1 cellular context compared by ENCODE assay signal in the genomic region with DNA sequence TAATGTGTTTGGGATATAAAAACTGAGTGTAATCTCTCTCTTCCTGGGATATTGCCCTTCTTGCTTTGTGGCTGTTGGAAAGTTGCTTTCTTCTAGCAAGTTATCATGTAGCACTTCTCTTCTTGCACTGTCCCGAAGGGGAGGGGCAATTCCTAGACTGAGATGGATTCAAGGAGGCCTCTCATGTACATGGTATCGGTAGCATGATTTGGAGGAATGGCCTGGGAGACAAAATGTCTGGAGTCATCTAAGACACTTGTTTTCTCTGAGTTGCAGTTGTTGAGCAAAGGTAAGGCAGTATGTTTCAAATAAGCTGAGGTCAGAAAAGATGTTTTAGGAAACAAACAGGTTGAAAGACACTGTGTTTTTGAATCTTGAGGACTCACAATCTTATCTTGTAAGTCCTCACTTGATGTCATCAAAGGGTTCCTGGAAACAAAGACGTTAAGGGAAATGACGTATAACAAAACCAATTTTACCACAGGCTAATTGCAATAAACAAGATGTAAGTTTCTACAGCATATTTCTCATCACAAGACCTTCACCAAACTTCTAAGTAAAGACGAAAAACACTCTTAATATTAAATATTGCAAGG.
A peak's percentile ranks its signal among the peaks of the same experiment; 100 is the strongest.
TF ChIP-seq lines count a peak whose summit lies in the region.

No MANE protein-coding gene starts in this region.

TF ChIP-seq in K562, 482 proteins besides CTCF, POLR2A, EP300 and RAD21 (continues in another document):
- TF ChIP-seq RFX5 (IDR thresholded peaks at IDR 0.05; ENCODE audit: low read depth, low read length) = no peak
- peak; percentile 34; the same call in 1 of the 2 replicates for TF ChIP-seq DIDO1 (tag; IDR thresholded peaks at IDR 0.05; ENCODE audit: low read depth)
- TF ChIP-seq, protein P1, sequence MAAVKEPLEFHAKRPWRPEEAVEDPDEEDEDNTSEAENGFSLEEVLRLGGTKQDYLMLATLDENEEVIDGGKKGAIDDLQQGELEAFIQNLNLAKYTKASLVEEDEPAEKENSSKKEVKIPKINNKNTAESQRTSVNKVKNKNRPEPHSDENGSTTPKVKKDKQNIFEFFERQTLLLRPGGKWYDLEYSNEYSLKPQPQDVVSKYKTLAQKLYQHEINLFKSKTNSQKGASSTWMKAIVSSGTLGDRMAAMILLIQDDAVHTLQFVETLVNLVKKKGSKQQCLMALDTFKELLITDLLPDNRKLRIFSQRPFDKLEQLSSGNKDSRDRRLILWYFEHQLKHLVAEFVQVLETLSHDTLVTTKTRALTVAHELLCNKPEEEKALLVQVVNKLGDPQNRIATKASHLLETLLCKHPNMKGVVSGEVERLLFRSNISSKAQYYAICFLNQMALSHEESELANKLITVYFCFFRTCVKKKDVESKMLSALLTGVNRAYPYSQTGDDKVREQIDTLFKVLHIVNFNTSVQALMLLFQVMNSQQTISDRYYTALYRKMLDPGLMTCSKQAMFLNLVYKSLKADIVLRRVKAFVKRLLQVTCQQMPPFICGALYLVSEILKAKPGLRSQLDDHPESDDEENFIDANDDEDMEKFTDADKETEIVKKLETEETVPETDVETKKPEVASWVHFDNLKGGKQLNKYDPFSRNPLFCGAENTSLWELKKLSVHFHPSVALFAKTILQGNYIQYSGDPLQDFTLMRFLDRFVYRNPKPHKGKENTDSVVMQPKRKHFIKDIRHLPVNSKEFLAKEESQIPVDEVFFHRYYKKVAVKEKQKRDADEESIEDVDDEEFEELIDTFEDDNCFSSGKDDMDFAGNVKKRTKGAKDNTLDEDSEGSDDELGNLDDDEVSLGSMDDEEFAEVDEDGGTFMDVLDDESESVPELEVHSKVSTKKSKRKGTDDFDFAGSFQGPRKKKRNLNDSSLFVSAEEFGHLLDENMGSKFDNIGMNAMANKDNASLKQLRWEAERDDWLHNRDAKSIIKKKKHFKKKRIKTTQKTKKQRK (IDR thresholded peaks at IDR 0.05; ENCODE audit: borderline replicate concordance, low read depth, low read length) = no peak
- no peak for TF ChIP-seq TEAD4 (IDR thresholded peaks at IDR 0.05; ENCODE audit: low read length)
- no peak for TF ChIP-seq TEAD4 (CRISPR knock-in tag; IDR thresholded peaks at IDR 0.05; ENCODE audit: borderline replicate concordance)
- TF ChIP-seq, protein P2, sequence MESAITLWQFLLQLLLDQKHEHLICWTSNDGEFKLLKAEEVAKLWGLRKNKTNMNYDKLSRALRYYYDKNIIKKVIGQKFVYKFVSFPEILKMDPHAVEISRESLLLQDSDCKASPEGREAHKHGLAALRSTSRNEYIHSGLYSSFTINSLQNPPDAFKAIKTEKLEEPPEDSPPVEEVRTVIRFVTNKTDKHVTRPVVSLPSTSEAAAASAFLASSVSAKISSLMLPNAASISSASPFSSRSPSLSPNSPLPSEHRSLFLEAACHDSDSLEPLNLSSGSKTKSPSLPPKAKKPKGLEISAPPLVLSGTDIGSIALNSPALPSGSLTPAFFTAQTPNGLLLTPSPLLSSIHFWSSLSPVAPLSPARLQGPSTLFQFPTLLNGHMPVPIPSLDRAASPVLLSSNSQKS (CRISPR knock-in tag; IDR thresholded peaks at IDR 0.05) = no peak
- TF ChIP-seq ZNF23 (CRISPR knock-in tag; IDR thresholded peaks at IDR 0.05) = no peak
- TF ChIP-seq BRCA1 (IDR thresholded peaks at IDR 0.05) = no peak
- no peak for TF ChIP-seq BRCA1 (CRISPR knock-in tag; IDR thresholded peaks at IDR 0.05)
- no peak for TF ChIP-seq ZNF507 (tag; conservative IDR thresholded peaks at IDR 0.05)
- TF ChIP-seq TAL1 (IDR thresholded peaks at IDR 0.05) = no peak
- TF ChIP-seq, protein P3, sequence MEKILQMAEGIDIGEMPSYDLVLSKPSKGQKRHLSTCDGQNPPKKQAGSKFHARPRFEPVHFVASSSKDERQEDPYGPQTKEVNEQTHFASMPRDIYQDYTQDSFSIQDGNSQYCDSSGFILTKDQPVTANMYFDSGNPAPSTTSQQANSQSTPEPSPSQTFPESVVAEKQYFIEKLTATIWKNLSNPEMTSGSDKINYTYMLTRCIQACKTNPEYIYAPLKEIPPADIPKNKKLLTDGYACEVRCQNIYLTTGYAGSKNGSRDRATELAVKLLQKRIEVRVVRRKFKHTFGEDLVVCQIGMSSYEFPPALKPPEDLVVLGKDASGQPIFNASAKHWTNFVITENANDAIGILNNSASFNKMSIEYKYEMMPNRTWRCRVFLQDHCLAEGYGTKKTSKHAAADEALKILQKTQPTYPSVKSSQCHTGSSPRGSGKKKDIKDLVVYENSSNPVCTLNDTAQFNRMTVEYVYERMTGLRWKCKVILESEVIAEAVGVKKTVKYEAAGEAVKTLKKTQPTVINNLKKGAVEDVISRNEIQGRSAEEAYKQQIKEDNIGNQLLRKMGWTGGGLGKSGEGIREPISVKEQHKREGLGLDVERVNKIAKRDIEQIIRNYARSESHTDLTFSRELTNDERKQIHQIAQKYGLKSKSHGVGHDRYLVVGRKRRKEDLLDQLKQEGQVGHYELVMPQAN (IDR thresholded peaks at IDR 0.05; ENCODE audit: borderline replicate concordance) = no peak
- no peak for TF ChIP-seq ZNF444 (CRISPR knock-in tag; IDR thresholded peaks at IDR 0.05)
- TF ChIP-seq CHD1 (IDR thresholded peaks at IDR 0.05; ENCODE audit: low read length) = no peak
- no peak for TF ChIP-seq SMARCC2 (IDR thresholded peaks at IDR 0.05; ENCODE audit: low read depth)
- no peak for TF ChIP-seq PTTG1 (tag; IDR thresholded peaks at IDR 0.05; ENCODE audit: low read depth)
- TF ChIP-seq, protein P4, sequence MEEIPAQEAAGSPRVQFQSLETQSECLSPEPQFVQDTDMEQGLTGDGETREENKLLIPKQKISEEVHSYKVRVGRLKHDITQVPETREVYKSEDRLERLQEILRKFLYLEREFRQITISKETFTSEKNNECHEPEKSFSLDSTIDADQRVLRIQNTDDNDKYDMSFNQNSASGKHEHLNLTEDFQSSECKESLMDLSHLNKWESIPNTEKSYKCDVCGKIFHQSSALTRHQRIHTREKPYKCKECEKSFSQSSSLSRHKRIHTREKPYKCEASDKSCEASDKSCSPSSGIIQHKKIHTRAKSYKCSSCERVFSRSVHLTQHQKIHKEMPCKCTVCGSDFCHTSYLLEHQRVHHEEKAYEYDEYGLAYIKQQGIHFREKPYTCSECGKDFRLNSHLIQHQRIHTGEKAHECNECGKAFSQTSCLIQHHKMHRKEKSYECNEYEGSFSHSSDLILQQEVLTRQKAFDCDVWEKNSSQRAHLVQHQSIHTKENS (CRISPR knock-in tag; IDR thresholded peaks at IDR 0.05) = no peak
- TF ChIP-seq, protein P5, sequence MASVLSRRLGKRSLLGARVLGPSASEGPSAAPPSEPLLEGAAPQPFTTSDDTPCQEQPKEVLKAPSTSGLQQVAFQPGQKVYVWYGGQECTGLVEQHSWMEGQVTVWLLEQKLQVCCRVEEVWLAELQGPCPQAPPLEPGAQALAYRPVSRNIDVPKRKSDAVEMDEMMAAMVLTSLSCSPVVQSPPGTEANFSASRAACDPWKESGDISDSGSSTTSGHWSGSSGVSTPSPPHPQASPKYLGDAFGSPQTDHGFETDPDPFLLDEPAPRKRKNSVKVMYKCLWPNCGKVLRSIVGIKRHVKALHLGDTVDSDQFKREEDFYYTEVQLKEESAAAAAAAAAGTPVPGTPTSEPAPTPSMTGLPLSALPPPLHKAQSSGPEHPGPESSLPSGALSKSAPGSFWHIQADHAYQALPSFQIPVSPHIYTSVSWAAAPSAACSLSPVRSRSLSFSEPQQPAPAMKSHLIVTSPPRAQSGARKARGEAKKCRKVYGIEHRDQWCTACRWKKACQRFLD (CRISPR knock-in tag; IDR thresholded peaks at IDR 0.05) = peak; percentile 82
- TF ChIP-seq IRF2 (CRISPR knock-in tag; IDR thresholded peaks at IDR 0.05) = no peak
- peak; percentile 52 for TF ChIP-seq STAT5A (IDR thresholded peaks at IDR 0.05; ENCODE audit: borderline replicate concordance, low read length)
- TF ChIP-seq, protein P6, sequence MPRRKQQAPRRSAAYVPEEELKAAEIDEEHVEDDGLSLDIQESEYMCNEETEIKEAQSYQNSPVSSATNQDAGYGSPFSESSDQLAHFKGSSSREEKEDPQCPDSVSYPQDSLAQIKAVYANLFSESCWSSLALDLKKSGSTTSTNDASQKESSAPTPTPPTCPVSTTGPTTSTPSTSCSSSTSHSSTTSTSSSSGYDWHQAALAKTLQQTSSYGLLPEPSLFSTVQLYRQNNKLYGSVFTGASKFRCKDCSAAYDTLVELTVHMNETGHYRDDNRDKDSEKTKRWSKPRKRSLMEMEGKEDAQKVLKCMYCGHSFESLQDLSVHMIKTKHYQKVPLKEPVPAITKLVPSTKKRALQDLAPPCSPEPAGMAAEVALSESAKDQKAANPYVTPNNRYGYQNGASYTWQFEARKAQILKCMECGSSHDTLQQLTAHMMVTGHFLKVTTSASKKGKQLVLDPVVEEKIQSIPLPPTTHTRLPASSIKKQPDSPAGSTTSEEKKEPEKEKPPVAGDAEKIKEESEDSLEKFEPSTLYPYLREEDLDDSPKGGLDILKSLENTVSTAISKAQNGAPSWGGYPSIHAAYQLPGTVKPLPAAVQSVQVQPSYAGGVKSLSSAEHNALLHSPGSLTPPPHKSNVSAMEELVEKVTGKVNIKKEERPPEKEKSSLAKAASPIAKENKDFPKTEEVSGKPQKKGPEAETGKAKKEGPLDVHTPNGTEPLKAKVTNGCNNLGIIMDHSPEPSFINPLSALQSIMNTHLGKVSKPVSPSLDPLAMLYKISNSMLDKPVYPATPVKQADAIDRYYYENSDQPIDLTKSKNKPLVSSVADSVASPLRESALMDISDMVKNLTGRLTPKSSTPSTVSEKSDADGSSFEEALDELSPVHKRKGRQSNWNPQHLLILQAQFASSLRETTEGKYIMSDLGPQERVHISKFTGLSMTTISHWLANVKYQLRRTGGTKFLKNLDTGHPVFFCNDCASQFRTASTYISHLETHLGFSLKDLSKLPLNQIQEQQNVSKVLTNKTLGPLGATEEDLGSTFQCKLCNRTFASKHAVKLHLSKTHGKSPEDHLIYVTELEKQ (CRISPR knock-in tag; IDR thresholded peaks at IDR 0.05) = no peak
- TF ChIP-seq FOXM1 (IDR thresholded peaks at IDR 0.05; ENCODE audit: low read depth) = peak; percentile 68; the same call in 1 of the 2 replicates
- TF ChIP-seq FOXM1 (CRISPR knock-in tag; IDR thresholded peaks at IDR 0.05; ENCODE audit: low read depth) = no peak
- TF ChIP-seq CBX3 (IDR thresholded peaks at IDR 0.05; ENCODE audit: borderline replicate concordance in 1 of 2, low read length in 2 of 2) = 0 out of 3 replicates have a peak, but pooled peaks of 1 of the 2 experiments have one; percentile 9
- TF ChIP-seq PTBP1 (IDR thresholded peaks at IDR 0.05; ENCODE audit: low read depth, low read length) = no peak
- TF ChIP-seq NR2C1 (IDR thresholded peaks at IDR 0.05) = no peak
- TF ChIP-seq NR2C1 (tag; IDR thresholded peaks at IDR 0.05) = peak; percentile 41; the same call in 1 of the 2 replicates
- peak; percentile 12; the same call in 1 of the 2 replicates for TF ChIP-seq KLF6 (CRISPR knock-in tag; IDR thresholded peaks at IDR 0.05; ENCODE audit: borderline replicate concordance)
- TF ChIP-seq GTF2E2 (tag; IDR thresholded peaks at IDR 0.05) = 0 out of 2 replicates have a peak, but pooled peaks have one; percentile 25
- TF ChIP-seq ZFPM2 (CRISPR knock-in tag; IDR thresholded peaks at IDR 0.05) = no peak
- TF ChIP-seq RHOXF2B (CRISPR knock-in tag; conservative IDR thresholded peaks at IDR 0.05) = no peak
- TF ChIP-seq ZC3H4 (CRISPR knock-in tag; IDR thresholded peaks at IDR 0.05; ENCODE audit: borderline replicate concordance) = no peak
- no peak for TF ChIP-seq BCL6 (CRISPR knock-in tag; IDR thresholded peaks at IDR 0.05)
- TF ChIP-seq RBBP5 (IDR thresholded peaks at IDR 0.05; ENCODE audit: borderline replicate concordance, insufficient read depth, low read length, poor library complexity, severe bottlenecking) = no peak
- TF ChIP-seq JUND (IDR thresholded peaks at IDR 0.05; ENCODE audit: borderline replicate concordance, low read depth, low read length) = 0 out of 2 replicates have a peak, but pooled peaks have one; percentile 22
- no peak for TF ChIP-seq JUND (tag; IDR thresholded peaks at IDR 0.05; ENCODE audit: borderline replicate concordance, low read depth, low read length)
- TF ChIP-seq ZNF696 (CRISPR knock-in tag; conservative IDR thresholded peaks at IDR 0.05) = no peak
- TF ChIP-seq TOE1 (IDR thresholded peaks at IDR 0.05; ENCODE audit: borderline replicate concordance) = no peak
- no peak for TF ChIP-seq TOE1 (CRISPR knock-in tag; IDR thresholded peaks at IDR 0.05; ENCODE audit: borderline replicate concordance, low read depth)
- TF ChIP-seq, protein P7, sequence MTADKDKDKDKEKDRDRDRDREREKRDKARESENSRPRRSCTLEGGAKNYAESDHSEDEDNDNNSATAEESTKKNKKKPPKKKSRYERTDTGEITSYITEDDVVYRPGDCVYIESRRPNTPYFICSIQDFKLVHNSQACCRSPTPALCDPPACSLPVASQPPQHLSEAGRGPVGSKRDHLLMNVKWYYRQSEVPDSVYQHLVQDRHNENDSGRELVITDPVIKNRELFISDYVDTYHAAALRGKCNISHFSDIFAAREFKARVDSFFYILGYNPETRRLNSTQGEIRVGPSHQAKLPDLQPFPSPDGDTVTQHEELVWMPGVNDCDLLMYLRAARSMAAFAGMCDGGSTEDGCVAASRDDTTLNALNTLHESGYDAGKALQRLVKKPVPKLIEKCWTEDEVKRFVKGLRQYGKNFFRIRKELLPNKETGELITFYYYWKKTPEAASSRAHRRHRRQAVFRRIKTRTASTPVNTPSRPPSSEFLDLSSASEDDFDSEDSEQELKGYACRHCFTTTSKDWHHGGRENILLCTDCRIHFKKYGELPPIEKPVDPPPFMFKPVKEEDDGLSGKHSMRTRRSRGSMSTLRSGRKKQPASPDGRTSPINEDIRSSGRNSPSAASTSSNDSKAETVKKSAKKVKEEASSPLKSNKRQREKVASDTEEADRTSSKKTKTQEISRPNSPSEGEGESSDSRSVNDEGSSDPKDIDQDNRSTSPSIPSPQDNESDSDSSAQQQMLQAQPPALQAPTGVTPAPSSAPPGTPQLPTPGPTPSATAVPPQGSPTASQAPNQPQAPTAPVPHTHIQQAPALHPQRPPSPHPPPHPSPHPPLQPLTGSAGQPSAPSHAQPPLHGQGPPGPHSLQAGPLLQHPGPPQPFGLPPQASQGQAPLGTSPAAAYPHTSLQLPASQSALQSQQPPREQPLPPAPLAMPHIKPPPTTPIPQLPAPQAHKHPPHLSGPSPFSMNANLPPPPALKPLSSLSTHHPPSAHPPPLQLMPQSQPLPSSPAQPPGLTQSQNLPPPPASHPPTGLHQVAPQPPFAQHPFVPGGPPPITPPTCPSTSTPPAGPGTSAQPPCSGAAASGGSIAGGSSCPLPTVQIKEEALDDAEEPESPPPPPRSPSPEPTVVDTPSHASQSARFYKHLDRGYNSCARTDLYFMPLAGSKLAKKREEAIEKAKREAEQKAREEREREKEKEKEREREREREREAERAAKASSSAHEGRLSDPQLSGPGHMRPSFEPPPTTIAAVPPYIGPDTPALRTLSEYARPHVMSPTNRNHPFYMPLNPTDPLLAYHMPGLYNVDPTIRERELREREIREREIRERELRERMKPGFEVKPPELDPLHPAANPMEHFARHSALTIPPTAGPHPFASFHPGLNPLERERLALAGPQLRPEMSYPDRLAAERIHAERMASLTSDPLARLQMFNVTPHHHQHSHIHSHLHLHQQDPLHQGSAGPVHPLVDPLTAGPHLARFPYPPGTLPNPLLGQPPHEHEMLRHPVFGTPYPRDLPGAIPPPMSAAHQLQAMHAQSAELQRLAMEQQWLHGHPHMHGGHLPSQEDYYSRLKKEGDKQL (CRISPR knock-in tag; IDR thresholded peaks at IDR 0.05; ENCODE audit: borderline replicate concordance) = no peak
- no peak for TF ChIP-seq STAG1 (CRISPR knock-in tag; IDR thresholded peaks at IDR 0.05; ENCODE audit: borderline replicate concordance)
- no peak for TF ChIP-seq RBM25 (IDR thresholded peaks at IDR 0.05; ENCODE audit: low read depth, low read length, severe bottlenecking)
- no peak for TF ChIP-seq ZNF551 (CRISPR knock-in tag; IDR thresholded peaks at IDR 0.05)
- TF ChIP-seq TARDBP (IDR thresholded peaks at IDR 0.05) = no peak
- TF ChIP-seq PCBP2 (IDR thresholded peaks at IDR 0.05; ENCODE audit: low read depth, low read length, poor library complexity, severe bottlenecking) = no peak
- TF ChIP-seq NR2C2 (CRISPR knock-in tag; IDR thresholded peaks at IDR 0.05) = no peak
- TF ChIP-seq NR2C2 (tag; IDR thresholded peaks at IDR 0.05) = no peak
- no peak for TF ChIP-seq ILF3 (IDR thresholded peaks at IDR 0.05; ENCODE audit: borderline replicate concordance)
